ENCODE assay signal across 11 cellular contexts in the genomic region with DNA sequence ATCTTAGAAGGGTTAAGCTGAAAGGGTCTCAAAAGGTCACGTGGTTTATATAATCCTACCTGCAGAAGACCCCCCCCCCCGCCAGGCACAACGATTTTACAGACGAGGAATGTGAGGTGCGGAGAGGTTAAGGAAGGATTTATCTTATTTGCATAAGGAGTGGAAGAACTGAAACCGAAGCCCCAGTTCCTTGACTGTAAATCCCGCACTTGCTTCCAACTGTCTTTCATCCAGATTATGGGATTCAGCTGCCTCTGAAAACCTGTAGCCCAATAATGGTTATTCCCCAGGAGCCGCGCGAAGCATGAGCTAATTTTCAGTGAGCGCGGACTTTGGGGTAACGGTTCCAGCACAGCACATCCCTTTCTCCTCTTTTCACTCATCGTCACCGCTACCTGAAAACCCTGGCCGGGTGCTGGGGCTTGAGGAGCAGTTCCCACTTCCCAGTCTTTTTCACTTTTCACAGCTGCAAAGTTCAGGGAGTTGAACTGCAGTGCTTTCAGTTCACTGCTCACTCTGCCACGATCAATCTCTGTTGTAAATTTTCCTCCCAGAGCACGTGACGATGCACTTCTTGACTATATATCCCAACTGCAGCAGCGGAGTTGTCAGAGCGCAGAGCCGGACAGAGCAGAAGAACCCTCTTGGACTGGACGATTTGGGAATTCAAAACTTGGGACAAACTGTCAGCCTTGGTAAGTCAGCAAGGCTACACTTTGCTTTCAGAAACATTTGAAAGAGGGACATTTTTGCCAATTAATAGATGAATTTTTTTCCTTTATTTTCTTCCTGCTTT. TPM values are rescaled to one million over a fixed set of nuclear protein-coding genes. Genes with fewer than 3 reads are reported as not detected.
A peak's percentile ranks its signal among the peaks of the same experiment; 100 is the strongest.
DNase-seq lines count a peak whose midpoint lies in the region; ATAC-seq and TF ChIP-seq lines count a peak whose summit lies in the region.
"Had no signal": no experiment of that assay in that cellular context is flagged by ENCODE, and none has a peak within 500 bp of the region (broad histone marks: within the 10 kb centered on the region; RNA-seq: fewer than 3 reads in every experiment).

A gene with protein sequence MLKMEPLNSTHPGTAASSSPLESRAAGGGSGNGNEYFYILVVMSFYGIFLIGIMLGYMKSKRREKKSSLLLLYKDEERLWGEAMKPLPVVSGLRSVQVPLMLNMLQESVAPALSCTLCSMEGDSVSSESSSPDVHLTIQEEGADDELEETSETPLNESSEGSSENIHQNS (plus strand): TSS at position 611 of the 796 bp plus-strand sequence. CDS start 641 bp downstream, outside the sequence.

- H3K27me3 ChIP-seq in AG04450 (ENCODE audit: control insufficient read depth, insufficient read depth, low read length), result no peaks in the 10 kb centered on the region
- peaks cover 11% of the 10 kb centered on the region for H3K27me3 ChIP-seq in foreskin keratinocyte
- no peaks in the 10 kb centered on the region for H3K27me3 ChIP-seq in parathyroid adenoma (ENCODE audit: control insufficient read depth, insufficient read depth, low read length)

- peak within 1 kb of the TSS; percentile 47 for H3K4me2 ChIP-seq in parathyroid adenoma (ENCODE audit: low read length)
- H3K4me2 ChIP-seq: KMS-11 had no signal

- no peak for TF ChIP-seq CTCF in AG04450 (IDR thresholded peaks at IDR 0.05; ENCODE audit: low read depth, low read length)
- no peak for TF ChIP-seq CTCF in foreskin keratinocyte (conservative IDR thresholded peaks at IDR 0.05)
- no peak for TF ChIP-seq CTCF in parathyroid adenoma (IDR thresholded peaks at IDR 0.05)

- CTCF ChIA-PET in AG04450 (lab: Charles Lee), result interaction anchor here (0.6 to 1.7 kb wide), 5 partner anchors 9 to 1499 kb away, joined by 3 to 6 read pairs (median 4); no protein-coding TSS in a partner anchor

- H3K4me1 ChIP-seq in foreskin keratinocyte (peaks cover 4% of the 10 kb centered on the region), parathyroid adenoma (no peaks in the 10 kb centered on the region)

- H3K36me3 ChIP-seq in parathyroid adenoma (ENCODE audit: control insufficient read depth, insufficient read depth, low read length), result no peaks in the 10 kb centered on the region

- no peak within 1 kb of the TSS for H2AFZ ChIP-seq in parathyroid adenoma

- DNase-seq in AG04450 (ENCODE audit: low read depth, low spot score), result no peak
- peak; percentile 76 for DNase-seq in SHP77 treated with DMSO at 0.1 percent for 48 hours (lab: John Stamatoyannopoulos, UW)
- DNase-seq in foreskin keratinocyte, result no peak
- DNase-seq in DMS 273 treated with DMSO at 0.1 percent for 48 hours (lab: John Stamatoyannopoulos, UW), result no peak
- no peak for DNase-seq in NCI-H1694 (lab: John Stamatoyannopoulos, UW)
- no peak for DNase-seq in NCI-H187 treated with DMSO at 0.1 percent for 48 hours (lab: John Stamatoyannopoulos, UW)
- DNase-seq: erythroblast had no signal

- no peak within 1 kb of the TSS for H3K9ac ChIP-seq in parathyroid adenoma
- H3K9ac ChIP-seq: KMS-11 had no signal

- POLR2A ChIA-PET in AG04450 (lab: Yijun Ruan, JAX), result interaction anchor here (0.6 to 0.8 kb wide), 9 partner anchors 9 to 1258 kb away, joined by 3 to 11 read pairs (median 7); no protein-coding TSS in a partner anchor

- H3K4me3 ChIP-seq in AG04450 (ENCODE audit: low read depth, low read length), result peak within 1 kb of the TSS; percentile 73
- H3K4me3 ChIP-seq in parathyroid adenoma (ENCODE audit: low read depth, low read length), result peak within 1 kb of the TSS; percentile 35

- H3K27ac ChIP-seq in AG04450 (ENCODE audit: low read depth, low read length) (peak within 1 kb of the TSS; percentile 68), foreskin keratinocyte (no peak within 1 kb of the TSS), parathyroid adenoma (no peak within 1 kb of the TSS)
- H3K27ac ChIP-seq: KMS-11 had no signal

- H3K79me2 ChIP-seq in parathyroid adenoma, result no peaks in the 10 kb centered on the region

- ATAC-seq in foreskin keratinocyte (peak; percentile 63), GM19467 (IDR thresholded peaks at IDR 0.05; ENCODE audit: unreplicated experiment) (no peak)

- no peaks in the 10 kb centered on the region; the same call in 1 of the 2 replicates for H3K9me3 ChIP-seq in AG04450 (ENCODE audit: control insufficient read depth, insufficient read depth, low read length)
- no peaks in the 10 kb centered on the region for H3K9me3 ChIP-seq in parathyroid adenoma (ENCODE audit: control insufficient read depth, low read length)

RNA-seq across cellular contexts. Expression of the gene that starts here (rescaled TPM):
- polyA plus RNA-seq in AG04450 (2011; rRNA removed) (10.6 and 12.5 TPM in 2 replicates), foreskin keratinocyte (0.09 and 0.10 TPM in 2 replicates)
- polyA minus RNA-seq in AG04450 (2011; rRNA and poly(A)+ RNA removed), result 10.1 and 11.0 TPM in 2 replicates
- 0.14 TPM in 2 replicates for total RNA-seq in foreskin keratinocyte
- polyA plus RNA-seq: CD14-positive monocyte had no signal

Comparison
In these comparisons a context has a peak if more than half of its experiments do, and no peak if none do; other contexts are left out.
1. RNA of the gene that starts here (polyA plus RNA-seq): 10.6 to 12.5 TPM in AG04450; 0.09 to 0.10 TPM in foreskin keratinocyte; every median in the first group is over 10 times any median in the second.
2. Peak in ATAC-seq in foreskin keratinocyte; RNA of the gene not detected or under 1 TPM.